Comparison of ENCODE assay signal across 1 cellular context in the genomic region with DNA sequence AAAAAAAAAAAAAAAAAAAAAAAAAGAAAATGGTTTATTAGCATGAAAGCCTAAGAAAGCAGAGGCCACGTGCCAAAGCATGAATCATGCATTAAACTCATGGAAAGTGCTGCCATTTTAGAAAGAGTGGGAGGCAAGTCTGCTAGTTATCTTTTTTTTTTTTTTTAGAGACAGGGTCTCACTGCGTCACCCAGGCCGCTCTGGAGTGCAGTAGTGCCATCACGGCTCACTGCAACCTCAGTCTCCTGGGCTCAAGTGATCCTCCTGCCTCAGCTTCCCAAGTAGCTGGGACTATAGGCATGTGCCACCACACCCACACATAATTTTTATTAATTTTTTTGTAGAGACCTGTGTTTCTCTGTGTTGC.
TF ChIP-seq lines count a peak whose summit lies in the region.

No MANE protein-coding gene starts in this region.

TF ChIP-seq in K562, 482 proteins besides CTCF, POLR2A, EP300 and RAD21 (continued from another document):
- TF ChIP-seq, protein P1, sequence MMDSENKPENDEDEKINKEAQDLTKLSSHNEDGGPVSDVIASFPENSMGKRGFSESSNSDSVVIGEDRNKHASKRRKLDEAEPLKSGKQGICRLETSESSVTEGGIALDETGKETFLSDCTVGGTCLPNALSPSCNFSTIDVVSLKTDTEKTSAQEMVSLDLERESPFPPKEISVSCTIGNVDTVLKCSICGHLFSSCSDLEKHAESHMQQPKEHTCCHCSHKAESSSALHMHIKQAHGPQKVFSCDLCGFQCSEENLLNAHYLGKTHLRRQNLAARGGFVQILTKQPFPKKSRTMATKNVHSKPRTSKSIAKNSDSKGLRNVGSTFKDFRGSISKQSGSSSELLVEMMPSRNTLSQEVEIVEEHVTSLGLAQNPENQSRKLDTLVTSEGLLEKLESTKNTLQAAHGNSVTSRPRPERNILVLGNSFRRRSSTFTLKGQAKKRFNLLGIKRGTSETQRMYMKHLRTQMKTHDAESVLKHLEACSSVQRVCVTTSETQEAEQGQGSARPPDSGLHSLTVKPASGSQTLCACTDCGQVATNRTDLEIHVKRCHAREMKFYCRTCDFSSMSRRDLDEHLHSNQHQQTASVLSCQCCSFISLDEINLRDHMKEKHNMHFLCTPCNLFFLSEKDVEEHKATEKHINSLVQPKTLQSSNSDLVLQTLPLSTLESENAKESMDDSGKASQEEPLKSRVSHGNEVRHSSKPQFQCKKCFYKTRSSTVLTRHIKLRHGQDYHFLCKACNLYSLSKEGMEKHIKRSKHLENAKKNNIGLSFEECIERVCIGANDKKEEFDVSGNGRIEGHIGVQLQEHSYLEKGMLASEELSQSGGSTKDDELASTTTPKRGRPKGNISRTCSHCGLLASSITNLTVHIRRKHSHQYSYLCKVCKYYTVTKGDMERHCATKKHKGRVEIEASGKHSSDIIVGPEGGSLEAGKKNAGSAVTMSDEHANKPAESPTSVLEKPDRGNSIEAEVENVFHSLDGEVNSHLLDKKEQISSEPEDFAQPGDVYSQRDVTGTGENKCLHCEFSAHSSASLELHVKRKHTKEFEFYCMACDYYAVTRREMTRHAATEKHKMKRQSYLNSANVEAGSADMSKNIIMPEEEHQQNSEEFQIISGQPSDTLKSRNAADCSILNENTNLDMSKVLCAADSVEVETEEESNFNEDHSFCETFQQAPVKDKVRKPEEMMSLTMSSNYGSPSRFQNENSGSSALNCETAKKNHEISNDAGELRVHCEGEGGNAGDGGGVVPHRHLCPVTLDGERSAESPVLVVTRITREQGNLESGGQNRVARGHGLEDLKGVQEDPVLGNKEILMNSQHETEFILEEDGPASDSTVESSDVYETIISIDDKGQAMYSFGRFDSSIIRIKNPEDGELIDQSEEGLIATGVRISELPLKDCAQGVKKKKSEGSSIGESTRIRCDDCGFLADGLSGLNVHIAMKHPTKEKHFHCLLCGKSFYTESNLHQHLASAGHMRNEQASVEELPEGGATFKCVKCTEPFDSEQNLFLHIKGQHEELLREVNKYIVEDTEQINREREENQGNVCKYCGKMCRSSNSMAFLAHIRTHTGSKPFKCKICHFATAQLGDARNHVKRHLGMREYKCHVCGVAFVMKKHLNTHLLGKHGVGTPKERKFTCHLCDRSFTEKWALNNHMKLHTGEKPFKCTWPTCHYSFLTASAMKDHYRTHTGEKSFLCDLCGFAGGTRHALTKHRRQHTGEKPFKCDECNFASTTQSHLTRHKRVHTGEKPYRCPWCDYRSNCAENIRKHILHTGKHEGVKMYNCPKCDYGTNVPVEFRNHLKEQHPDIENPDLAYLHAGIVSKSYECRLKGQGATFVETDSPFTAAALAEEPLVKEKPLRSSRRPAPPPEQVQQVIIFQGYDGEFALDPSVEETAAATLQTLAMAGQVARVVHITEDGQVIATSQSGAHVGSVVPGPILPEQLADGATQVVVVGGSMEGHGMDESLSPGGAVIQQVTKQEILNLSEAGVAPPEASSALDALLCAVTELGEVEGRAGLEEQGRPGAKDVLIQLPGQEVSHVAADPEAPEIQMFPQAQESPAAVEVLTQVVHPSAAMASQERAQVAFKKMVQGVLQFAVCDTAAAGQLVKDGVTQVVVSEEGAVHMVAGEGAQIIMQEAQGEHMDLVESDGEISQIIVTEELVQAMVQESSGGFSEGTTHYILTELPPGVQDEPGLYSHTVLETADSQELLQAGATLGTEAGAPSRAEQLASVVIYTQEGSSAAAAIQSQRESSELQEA (IDR thresholded peaks at IDR 0.05; ENCODE audit: low read depth): no peak
- TF ChIP-seq SMARCE1 (IDR thresholded peaks at IDR 0.05) (peak; percentile 18; the same call in 1 of the 2 replicates), NFATC3 (IDR thresholded peaks at IDR 0.05) (no peak), ZNF583 (CRISPR knock-in tag; IDR thresholded peaks at IDR 0.05) (no peak), TAF15 (IDR thresholded peaks at IDR 0.05; ENCODE audit: low read depth, low read length) (no peak), ILK (tag; IDR thresholded peaks at IDR 0.05; ENCODE audit: borderline replicate concordance, low read depth) (no peak), ZNF347 (CRISPR knock-in tag; IDR thresholded peaks at IDR 0.05; ENCODE audit: low read depth) (no peak)
- TF ChIP-seq, protein P2, sequence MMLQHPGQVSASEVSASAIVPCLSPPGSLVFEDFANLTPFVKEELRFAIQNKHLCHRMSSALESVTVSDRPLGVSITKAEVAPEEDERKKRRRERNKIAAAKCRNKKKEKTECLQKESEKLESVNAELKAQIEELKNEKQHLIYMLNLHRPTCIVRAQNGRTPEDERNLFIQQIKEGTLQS (IDR thresholded peaks at IDR 0.05): peak; percentile 8; the same call in 1 of the 2 replicates
- TF ChIP-seq, protein P2 (CRISPR knock-in tag; conservative IDR thresholded peaks at IDR 0.05): no peak
- TF ChIP-seq, protein P3, sequence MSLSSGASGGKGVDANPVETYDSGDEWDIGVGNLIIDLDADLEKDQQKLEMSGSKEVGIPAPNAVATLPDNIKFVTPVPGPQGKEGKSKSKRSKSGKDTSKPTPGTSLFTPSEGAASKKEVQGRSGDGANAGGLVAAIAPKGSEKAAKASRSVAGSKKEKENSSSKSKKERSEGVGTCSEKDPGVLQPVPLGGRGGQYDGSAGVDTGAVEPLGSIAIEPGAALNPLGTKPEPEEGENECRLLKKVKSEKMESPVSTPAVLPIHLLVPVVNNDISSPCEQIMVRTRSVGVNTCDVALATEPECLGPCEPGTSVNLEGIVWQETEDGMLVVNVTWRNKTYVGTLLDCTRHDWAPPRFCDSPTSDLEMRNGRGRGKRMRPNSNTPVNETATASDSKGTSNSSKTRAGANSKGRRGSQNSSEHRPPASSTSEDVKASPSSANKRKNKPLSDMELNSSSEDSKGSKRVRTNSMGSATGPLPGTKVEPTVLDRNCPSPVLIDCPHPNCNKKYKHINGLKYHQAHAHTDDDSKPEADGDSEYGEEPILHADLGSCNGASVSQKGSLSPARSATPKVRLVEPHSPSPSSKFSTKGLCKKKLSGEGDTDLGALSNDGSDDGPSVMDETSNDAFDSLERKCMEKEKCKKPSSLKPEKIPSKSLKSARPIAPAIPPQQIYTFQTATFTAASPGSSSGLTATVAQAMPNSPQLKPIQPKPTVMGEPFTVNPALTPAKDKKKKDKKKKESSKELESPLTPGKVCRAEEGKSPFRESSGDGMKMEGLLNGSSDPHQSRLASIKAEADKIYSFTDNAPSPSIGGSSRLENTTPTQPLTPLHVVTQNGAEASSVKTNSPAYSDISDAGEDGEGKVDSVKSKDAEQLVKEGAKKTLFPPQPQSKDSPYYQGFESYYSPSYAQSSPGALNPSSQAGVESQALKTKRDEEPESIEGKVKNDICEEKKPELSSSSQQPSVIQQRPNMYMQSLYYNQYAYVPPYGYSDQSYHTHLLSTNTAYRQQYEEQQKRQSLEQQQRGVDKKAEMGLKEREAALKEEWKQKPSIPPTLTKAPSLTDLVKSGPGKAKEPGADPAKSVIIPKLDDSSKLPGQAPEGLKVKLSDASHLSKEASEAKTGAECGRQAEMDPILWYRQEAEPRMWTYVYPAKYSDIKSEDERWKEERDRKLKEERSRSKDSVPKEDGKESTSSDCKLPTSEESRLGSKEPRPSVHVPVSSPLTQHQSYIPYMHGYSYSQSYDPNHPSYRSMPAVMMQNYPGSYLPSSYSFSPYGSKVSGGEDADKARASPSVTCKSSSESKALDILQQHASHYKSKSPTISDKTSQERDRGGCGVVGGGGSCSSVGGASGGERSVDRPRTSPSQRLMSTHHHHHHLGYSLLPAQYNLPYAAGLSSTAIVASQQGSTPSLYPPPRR (CRISPR knock-in tag; IDR thresholded peaks at IDR 0.05; ENCODE audit: borderline replicate concordance): no peak
